In genomic region chr7:132488634-132489302, GRCh38 we compare ENCODE assay signal across 16 cellular contexts.
DNase-seq lines count a peak whose midpoint lies in the region; ATAC-seq and TF ChIP-seq lines count a peak whose summit lies in the region.
"Had no signal": no experiment of that assay in that cellular context is flagged by ENCODE, and none has a peak within 500 bp of the region (broad histone marks: within the 10 kb centered on the region; RNA-seq: fewer than 3 reads in every experiment).

No MANE protein-coding gene starts in this region.

- H3K79me2 ChIP-seq in fibroblast of lung (ENCODE audit: control insufficient read depth, insufficient read depth, low read length): no peaks in the 10 kb centered on the region

- H3K9me3 ChIP-seq in fibroblast of lung (ENCODE audit: control insufficient read depth, insufficient read depth, low read depth, low read length): no peaks in the 10 kb centered on the region
- H3K9me3 ChIP-seq in testis: no peaks in the 10 kb centered on the region
- H3K9me3 ChIP-seq in mesenchymal stem cell (ENCODE audit: control insufficient read depth, low read length): no peaks in the 10 kb centered on the region

- H3K27me3 Mint-ChIP-seq in activated CD8-positive, alpha-beta T cell treated with anti-CD3 and anti-CD28 coated beads, Interleukin-2, amount 10 ng/mL, durations not matched to agents 7 days and 5 days (ENCODE audit: low read depth): no peaks in the 10 kb centered on the region
- no peaks in the 10 kb centered on the region for H3K27me3 Mint-ChIP-seq in activated CD8-positive, alpha-beta T cell treated with anti-CD3 and anti-CD28 coated beads for 36 hours

- H3K4ac ChIP-seq in mesenchymal stem cell (ENCODE audit: low read depth in 1 of 2, low read length in 2 of 2): no peak overlapping the region

- H3K27ac Mint-ChIP-seq in activated CD8-positive, alpha-beta T cell treated with anti-CD3 and anti-CD28 coated beads, Interleukin-2, amount 10 ng/mL, durations not matched to agents 7 days and 5 days: peak overlapping the region; percentile 37
- H3K27ac Mint-ChIP-seq in activated CD8-positive, alpha-beta T cell treated with anti-CD3 and anti-CD28 coated beads for 36 hours: no peak overlapping the region

- H2AFZ ChIP-seq in fibroblast of lung (ENCODE audit: low read length) (no peak overlapping the region), mesenchymal stem cell (ENCODE audit: low read depth, low read length) (no peak overlapping the region)

- H3K9ac ChIP-seq in fibroblast of lung (ENCODE audit: insufficient read depth, low read length) (no peak overlapping the region), mesenchymal stem cell (ENCODE audit: low read length) (no peak overlapping the region)
- H3K9ac ChIP-seq: BLaER1 had no signal

- H3K9me3 Mint-ChIP-seq in activated CD8-positive, alpha-beta T cell treated with anti-CD3 and anti-CD28 coated beads, Interleukin-2, amount 10 ng/mL, durations not matched to agents 7 days and 5 days (ENCODE audit: insufficient read depth): peaks cover 6% of the 10 kb centered on the region
- no peaks in the 10 kb centered on the region for H3K9me3 Mint-ChIP-seq in activated CD8-positive, alpha-beta T cell treated with anti-CD3 and anti-CD28 coated beads for 36 hours

- no peaks in the 10 kb centered on the region for H3K27me3 ChIP-seq in fibroblast of lung (ENCODE audit: control insufficient read depth, insufficient read depth, low read length)
- H3K27me3 ChIP-seq in testis: no peaks in the 10 kb centered on the region
- peaks cover 0 to 7% of the 10 kb centered on the region in 2 experiments for H3K27me3 ChIP-seq in mesenchymal stem cell (ENCODE audit: control insufficient read depth in 1 of 2, insufficient read depth in 1 of 2, low read length in 2 of 2)
- H3K27me3 ChIP-seq: BLaER1 had no signal

- H3K4me3 Mint-ChIP-seq in activated CD8-positive, alpha-beta T cell treated with anti-CD3 and anti-CD28 coated beads, Interleukin-2, amount 10 ng/mL, durations not matched to agents 7 days and 5 days: no peak overlapping the region
- no peak overlapping the region for H3K4me3 Mint-ChIP-seq in activated CD8-positive, alpha-beta T cell treated with anti-CD3 and anti-CD28 coated beads for 36 hours

- H2BK5ac ChIP-seq in mesenchymal stem cell (ENCODE audit: low read depth, low read length, poor library complexity, severe bottlenecking): no peak overlapping the region

- H4K20me1 ChIP-seq in fibroblast of lung (ENCODE audit: control insufficient read depth, extremely low read depth, insufficient read depth, low read length): no peaks in the 10 kb centered on the region
- H4K20me1 ChIP-seq: BLaER1 had no signal

- H3K4me3 ChIP-seq in fibroblast of lung (replicated peaks in 1 of 4; ENCODE audit: control extremely low read depth in 1 of 4, insufficient read depth in 1 of 4, low read depth in 3 of 4, low read length in 4 of 4) (no peak overlapping the region), testis (no peak overlapping the region), mesenchymal stem cell (ENCODE audit: insufficient read depth in 1 of 2, low read depth in 1 of 2, low read length in 2 of 2) (no peak overlapping the region)
- H3K4me3 ChIP-seq: BLaER1 had no signal

- no peaks in the 10 kb centered on the region for H3K79me1 ChIP-seq in mesenchymal stem cell (replicated peaks; ENCODE audit: low read length, poor library complexity, severe bottlenecking)

- H3K18ac ChIP-seq in mesenchymal stem cell (ENCODE audit: low read depth in 1 of 2, low read length in 2 of 2): no peak overlapping the region

- no peak overlapping the region for H2BK15ac ChIP-seq in mesenchymal stem cell (ENCODE audit: low read depth, poor library complexity, severe bottlenecking)

- no peak for ATAC-seq in activated CD8-positive, alpha-beta T cell treated with anti-CD3 and anti-CD28 coated beads, Interleukin-2, amount 10 ng/mL, durations not matched to agents 7 days and 5 days
- ATAC-seq in activated CD8-positive, alpha-beta T cell treated with anti-CD3 and anti-CD28 coated beads for 36 hours: no peak
- no peak for ATAC-seq in GM21381 (IDR thresholded peaks at IDR 0.05; ENCODE audit: unreplicated experiment)

- intact Hi-C loops in activated CD8-positive, alpha-beta T cell treated with anti-CD3 and anti-CD28 coated beads for 36 hours (cut with micrococcal nuclease): no loop called here
- intact Hi-C loops in testis (cut with DNase I; ENCODE audit: low total_unique reads): loop anchor here (10.0 kb wide), 1 partner anchor 84 kb away; no protein-coding TSS in a partner anchor

- H3K36me3 ChIP-seq in fibroblast of lung (ENCODE audit: control insufficient read depth, insufficient read depth, low read length): no peaks in the 10 kb centered on the region
- H3K36me3 ChIP-seq in testis (ENCODE audit: low read depth, missing control alignments): no peaks in the 10 kb centered on the region
- H3K36me3 ChIP-seq in mesenchymal stem cell (ENCODE audit: control insufficient read depth in 1 of 2, insufficient read depth in 2 of 2, low read depth in 1 of 2, low read length in 2 of 2): peaks cover 0 to 6% of the 10 kb centered on the region in 2 experiments
- H3K36me3 ChIP-seq: BLaER1 had no signal

- H3K14ac ChIP-seq in mesenchymal stem cell (ENCODE audit: low read length in 2 of 2): no peak overlapping the region

- H3K4me1 Mint-ChIP-seq in activated CD8-positive, alpha-beta T cell treated with anti-CD3 and anti-CD28 coated beads, Interleukin-2, amount 10 ng/mL, durations not matched to agents 7 days and 5 days (ENCODE audit: low read depth): peaks cover 82% of the 10 kb centered on the region
- H3K4me1 Mint-ChIP-seq in activated CD8-positive, alpha-beta T cell treated with anti-CD3 and anti-CD28 coated beads for 36 hours (ENCODE audit: low read depth): peaks cover 49% of the 10 kb centered on the region

- H3K4me1 ChIP-seq in fibroblast of lung (ENCODE audit: control insufficient read depth, extremely low read depth, insufficient read depth, low read length) (peaks cover 3% of the 10 kb centered on the region), testis (peaks cover 3% of the 10 kb centered on the region), mesenchymal stem cell (ENCODE audit: control insufficient read depth, insufficient read depth, low read depth, low read length) (peaks cover 3% of the 10 kb centered on the region)

- POLR2A ChIA-PET in activated CD8-positive, alpha-beta T cell treated with anti-CD3 and anti-CD28 coated beads, Interleukin-2, amount 10 ng/mL, durations not matched to agents 7 days and 5 days (lab: Charles Lee): no interaction called here
- POLR2A ChIA-PET in activated CD8-positive, alpha-beta T cell treated with anti-CD3 and anti-CD28 coated beads for 36 hours (lab: Charles Lee): no interaction called here

- no peak for TF ChIP-seq POLR2A in testis (IDR thresholded peaks at IDR 0.05)

- TF ChIP-seq CTCF in activated CD8-positive, alpha-beta T cell treated with anti-CD3 and anti-CD28 coated beads for 36 hours (IDR thresholded peaks at IDR 0.05): no peak
- TF ChIP-seq CTCF in fibroblast of lung (conservative IDR thresholded peaks at IDR 0.05 in 1 of 2, IDR thresholded peaks at IDR 0.05 in 1 of 2; ENCODE audit: low read depth in 1 of 2, low read length in 2 of 2) (no peak), testis (IDR thresholded peaks at IDR 0.05) (no peak)

- no peak overlapping the region for H2BK120ac ChIP-seq in mesenchymal stem cell (ENCODE audit: low read depth, low read length)

- H2BK12ac ChIP-seq in mesenchymal stem cell (ENCODE audit: low read length in 2 of 2): no peak overlapping the region

- WGBS in testis, 2 donors: 80 to 82% methylated on average over 2 to 6 of the region's 6 CpGs
- WGBS in mesenchymal stem cell: 77% methylated on average over 6 of the region's 6 CpGs

- no peak overlapping the region for H3K4me2 ChIP-seq in fibroblast of lung (ENCODE audit: extremely low read depth, insufficient read depth, low read length)
- no peak overlapping the region for H3K4me2 ChIP-seq in mesenchymal stem cell (ENCODE audit: low read length, poor library complexity, severe bottlenecking)
- H3K4me2 ChIP-seq: BLaER1 had no signal

- no peak overlapping the region for H4K91ac ChIP-seq in mesenchymal stem cell (ENCODE audit: low read length)

- CTCF ChIA-PET in activated CD8-positive, alpha-beta T cell treated with anti-CD3 and anti-CD28 coated beads, Interleukin-2, amount 10 ng/mL, durations not matched to agents 7 days and 5 days (lab: Charles Lee): interaction anchor here (1.4 to 2.1 kb wide), 2 partner anchors 92 to 94 kb away, joined by 4 to 9 read pairs; no protein-coding TSS in a partner anchor
- CTCF ChIA-PET in activated CD8-positive, alpha-beta T cell treated with anti-CD3 and anti-CD28 coated beads for 36 hours (lab: Charles Lee): interaction anchor here (1.4 kb wide), 1 partner anchor 85 kb away, joined by 3 read pairs; no protein-coding TSS in a partner anchor

- H4K8ac ChIP-seq in mesenchymal stem cell (ENCODE audit: low read length): no peak overlapping the region

- no peak overlapping the region for H2AK5ac ChIP-seq in mesenchymal stem cell (ENCODE audit: low read length, severe bottlenecking)

- no peak for DNase-seq in activated CD8-positive, alpha-beta T cell treated with anti-CD3 and anti-CD28 coated beads, Interleukin-2, amount 10 ng/mL, durations not matched to agents 7 days and 5 days
- no peak for DNase-seq in activated CD8-positive, alpha-beta T cell treated with anti-CD3 and anti-CD28 coated beads for 36 hours
- peak; percentile 53 for DNase-seq in NCI-H2171 treated with DMSO at 0.1 percent for 48 hours (lab: John Stamatoyannopoulos, UW)
- peak; percentile 19 to 33 for DNase-seq in fibroblast of lung (ENCODE audit: low read depth in 2 of 2)
- DNase-seq in testis: peak; percentile 26
- DNase-seq in stimulated activated CD4-positive, alpha-beta T cell treated with anti-CD3 and anti-CD28 coated beads, Interleukin-4, amount 100 ng/mL, for 4 hours: no peak
- no peak for DNase-seq in mesenchymal stem cell
- DNase-seq: cerebellar nuclear complex; effector CD8-positive, alpha-beta T cell; naive thymus-derived CD4-positive, alpha-beta T cell; NCI-H2029; NCI-H510A treated with DMSO at 0.1 percent for 48 hours; stimulated activated CD4-positive, alpha-beta T cell treated with anti-CD3 and anti-CD28 coated beads, Interleukin-2, amount 100 ng/mL, for 48 hours had no signal

- H3K27ac ChIP-seq in fibroblast of lung (ENCODE audit: insufficient read depth, low read length) (no peak overlapping the region), testis (no peak overlapping the region), mesenchymal stem cell (ENCODE audit: low read length, poor library complexity, severe bottlenecking) (no peak overlapping the region)
- H3K27ac ChIP-seq: 22Rv1, BLaER1 had no signal

- peaks cover 82% of the 10 kb centered on the region for H3K36me3 Mint-ChIP-seq in activated CD8-positive, alpha-beta T cell treated with anti-CD3 and anti-CD28 coated beads, Interleukin-2, amount 10 ng/mL, durations not matched to agents 7 days and 5 days (ENCODE audit: low read depth)
- H3K36me3 Mint-ChIP-seq in activated CD8-positive, alpha-beta T cell treated with anti-CD3 and anti-CD28 coated beads for 36 hours (ENCODE audit: low read depth): no peaks in the 10 kb centered on the region

- no peak overlapping the region for H3K23ac ChIP-seq in mesenchymal stem cell (ENCODE audit: low read length in 2 of 2)

Comparison
In these comparisons a context has a peak if more than half of its experiments do, and no peak if none do; other contexts are left out.
1. DNase-seq: peak in NCI-H2171 treated with DMSO at 0.1 percent for 48 hours (single experiment), fibroblast of lung (2 of 2) and testis (single experiment); none in activated CD8-positive, alpha-beta T cell treated with anti-CD3 and anti-CD28 coated beads, Interleukin-2, amount 10 ng/mL, durations not matched to agents 7 days and 5 days (single experiment), activated CD8-positive, alpha-beta T cell treated with anti-CD3 and anti-CD28 coated beads for 36 hours (single experiment), stimulated activated CD4-positive, alpha-beta T cell treated with anti-CD3 and anti-CD28 coated beads, Interleukin-4, amount 100 ng/mL, for 4 hours (0 of 2) and mesenchymal stem cell (single experiment).